Comparison of ENCODE assay signal across 14 cellular contexts in genomic region chr2:43474273-43474672, GRCh38.
DNase-seq lines count a peak whose midpoint lies in the region; ATAC-seq and TF ChIP-seq lines count a peak whose summit lies in the region.
"Had no signal": no experiment of that assay in that cellular context is flagged by ENCODE, and none has a peak within 500 bp of the region (broad histone marks: within the 10 kb centered on the region; RNA-seq: fewer than 3 reads in every experiment).

No MANE protein-coding gene starts in this region.

- CTCF ChIA-PET in Caco-2 (lab: Charles Lee), result no interaction called here
- CTCF ChIA-PET in activated CD8-positive, alpha-beta memory T cell treated with anti-CD3 and anti-CD28 coated beads, Interleukin-2, amount 10 ng/mL, durations not matched to agents 7 days and 5 days (lab: Charles Lee), result no interaction called here

- intact Hi-C loops in Caco-2 (cut with micrococcal nuclease; ENCODE audit: unreplicated experiment) (no loop called here), adrenal gland (cut with DNase I) (no loop called here)

- no TSS peak for BruUV-seq in Caco-2 (replicated peaks; lab: Mats Ljungman, UMichigan)

- POLR2A ChIA-PET in Caco-2 (lab: Charles Lee), result no interaction called here

- peak overlapping the region in 3 of 5 donors; percentile 26 to 42 (median 38) for H3K27ac ChIP-seq in adrenal gland
- H3K27ac ChIP-seq: BLaER1 treated with 17β-estradiol and CSF1 and Interleukin-3, amounts not matched to agents 10 nM and 100 nM; HL-60 had no signal

- no peak overlapping the region for H3K4me3 Mint-ChIP-seq in Caco-2 (ENCODE audit: unreplicated experiment)
- H3K4me3 Mint-ChIP-seq in activated CD8-positive, alpha-beta memory T cell treated with anti-CD3 and anti-CD28 coated beads, Interleukin-2, amount 10 ng/mL, durations not matched to agents 7 days and 5 days, result no peak overlapping the region
- H3K4me3 Mint-ChIP-seq: B cell; CD8-positive, alpha-beta T cell; GM23338; HFFc6 had no signal

- peaks cover 9% of the 10 kb centered on the region for H3K9me3 Mint-ChIP-seq in Caco-2 (ENCODE audit: unreplicated experiment)
- H3K9me3 Mint-ChIP-seq in activated CD8-positive, alpha-beta memory T cell treated with anti-CD3 and anti-CD28 coated beads, Interleukin-2, amount 10 ng/mL, durations not matched to agents 7 days and 5 days (ENCODE audit: low read depth), result no peaks in the 10 kb centered on the region
- H3K9me3 Mint-ChIP-seq: CD8-positive, alpha-beta T cell; GM23338; HFFc6 had no signal

- peaks cover 8% of the 10 kb centered on the region for H3K36me3 Mint-ChIP-seq in Caco-2 (ENCODE audit: insufficient read depth, unreplicated experiment)
- peaks cover 11% of the 10 kb centered on the region for H3K36me3 Mint-ChIP-seq in activated CD8-positive, alpha-beta memory T cell treated with anti-CD3 and anti-CD28 coated beads, Interleukin-2, amount 10 ng/mL, durations not matched to agents 7 days and 5 days

- no peak for TF ChIP-seq CTCF in Caco-2 (IDR thresholded peaks at IDR 0.05; ENCODE audit: insufficient read depth in 1 of 2, low read depth in 1 of 2, low read length in 1 of 2, severe bottlenecking in 1 of 2, unreplicated experiment in 1 of 2)
- no peak for TF ChIP-seq CTCF in adrenal gland (IDR thresholded peaks at IDR 0.05)
- TF ChIP-seq CTCF in omental fat pad (IDR thresholded peaks at IDR 0.05), result no peak

- peak overlapping the region; percentile 52 for H3K27ac Mint-ChIP-seq in Caco-2 (ENCODE audit: unreplicated experiment)
- H3K27ac Mint-ChIP-seq in activated CD8-positive, alpha-beta memory T cell treated with anti-CD3 and anti-CD28 coated beads, Interleukin-2, amount 10 ng/mL, durations not matched to agents 7 days and 5 days, result no peak overlapping the region
- H3K27ac Mint-ChIP-seq: B cell; CD8-positive, alpha-beta T cell; GM23338; HFFc6 had no signal

- no peak overlapping the region for H3K4me3 ChIP-seq in Caco-2 (ENCODE audit: low read depth, low read length)
- H3K4me3 ChIP-seq in adrenal gland, result no peak overlapping the region
- H3K4me3 ChIP-seq: BLaER1 treated with 17β-estradiol and CSF1 and Interleukin-3, amounts not matched to agents 10 nM and 100 nM; GM23338 had no signal

- ATAC-seq in omental fat pad (ENCODE audit: low FRiP score), result peak; percentile 81
- ATAC-seq in activated CD8-positive, alpha-beta memory T cell treated with anti-CD3 and anti-CD28 coated beads, Interleukin-2, amount 10 ng/mL, durations not matched to agents 7 days and 5 days, result no peak
- ATAC-seq: CD8-positive, alpha-beta T cell; GM23338; HCT116 had no signal

- H3K9me3 ChIP-seq in Caco-2, result no peaks in the 10 kb centered on the region
- no peaks in the 10 kb centered on the region for H3K9me3 ChIP-seq in adrenal gland (replicated peaks in 1 of 3)
- H3K9me3 ChIP-seq: BLaER1 treated with 17β-estradiol and CSF1 and Interleukin-3, amounts not matched to agents 10 nM and 100 nM had no signal

- no peak for DNase-seq in Caco-2
- DNase-seq in adrenal gland, result no peak
- peak; percentile 51 for DNase-seq in left kidney (ENCODE audit: low read depth, low spot score)
- no peak for DNase-seq in omental fat pad (ENCODE audit: low spot score)
- no peak for DNase-seq in NK-92 (lab: John Stamatoyannopoulos, UW; ENCODE audit: unreplicated experiment)
- DNase-seq in T1000 (lab: John Stamatoyannopoulos, UW), result no peak
- DNase-seq in activated CD8-positive, alpha-beta memory T cell treated with anti-CD3 and anti-CD28 coated beads, Interleukin-2, amount 10 ng/mL, durations not matched to agents 7 days and 5 days, result no peak
- DNase-seq: CD8-positive, alpha-beta T cell; HFFc6 had no signal

- H3K4me1 Mint-ChIP-seq in Caco-2 (ENCODE audit: low read depth, unreplicated experiment), result peaks cover 46% of the 10 kb centered on the region
- H3K4me1 Mint-ChIP-seq in activated CD8-positive, alpha-beta memory T cell treated with anti-CD3 and anti-CD28 coated beads, Interleukin-2, amount 10 ng/mL, durations not matched to agents 7 days and 5 days, result peaks cover 10% of the 10 kb centered on the region
- H3K4me1 Mint-ChIP-seq: B cell had no signal

- no peaks in the 10 kb centered on the region for H3K27me3 Mint-ChIP-seq in Caco-2 (ENCODE audit: insufficient read depth, unreplicated experiment)
- no peaks in the 10 kb centered on the region for H3K27me3 Mint-ChIP-seq in activated CD8-positive, alpha-beta memory T cell treated with anti-CD3 and anti-CD28 coated beads, Interleukin-2, amount 10 ng/mL, durations not matched to agents 7 days and 5 days
- H3K27me3 Mint-ChIP-seq: B cell had no signal

- H3K4me1 ChIP-seq in Caco-2 (peaks cover 23% of the 10 kb centered on the region), adrenal gland (replicated peaks in 1 of 2) (peaks cover 0 to 15% of the 10 kb centered on the region in 2 donors)

- WGBS in adrenal gland, 4 donors, result 23 to 27% (median 25%) methylated on average over 5 of the region's 5 CpGs

- H3K36me3 ChIP-seq in Caco-2 (ENCODE audit: control insufficient read depth, insufficient read depth, low read length) (peaks cover 1% of the 10 kb centered on the region; the same call in 1 of the 2 replicates), adrenal gland (replicated peaks in 1 of 2) (no peaks in the 10 kb centered on the region)

- no peak for TF ChIP-seq POLR2A in adrenal gland (IDR thresholded peaks at IDR 0.05)

- H3K27me3 ChIP-seq in Caco-2 (replicated peaks; ENCODE audit: control insufficient read depth, insufficient read depth, low read length) (no peaks in the 10 kb centered on the region), adrenal gland (no peaks in the 10 kb centered on the region)
- H3K27me3 ChIP-seq: BLaER1 treated with 17β-estradiol and CSF1 and Interleukin-3, amounts not matched to agents 10 nM and 100 nM had no signal
